ENCODE assay signal across 20 cellular contexts in genomic region chr22:40703174-40703573, GRCh38. TPM values are rescaled to one million over a fixed set of nuclear protein-coding genes. Genes with fewer than 3 reads are reported as not detected.
A peak's percentile ranks its signal among the peaks of the same experiment; 100 is the strongest.
DNase-seq lines count a peak whose midpoint lies in the region; ATAC-seq and TF ChIP-seq lines count a peak whose summit lies in the region.
"Had no signal": no experiment of that assay in that cellular context is flagged by ENCODE, and none has a peak within 500 bp of the region (broad histone marks: within the 10 kb centered on the region; RNA-seq: fewer than 3 reads in every experiment).

No MANE protein-coding gene starts in this region.

- no peak overlapping the region for H3K4ac ChIP-seq in IMR-90 (ENCODE audit: low read depth, low read length)

- POLR2A ChIA-PET in GM10248 (lab: Yijun Ruan, JAX) (interaction anchor here (0.8 kb wide), 1 partner anchor 157 kb away, joined by 3 read pairs; no protein-coding TSS in a partner anchor), IMR-90 (lab: Charles Lee; ENCODE audit: unreplicated experiment) (no interaction called here)

- H3K27ac ChIP-seq in IMR-90 (ENCODE audit: insufficient read depth, low read length): no peak overlapping the region
- H3K27ac ChIP-seq in SJSA1: peak overlapping the region; percentile 16; the same call in 1 of the 2 replicates
- H3K27ac ChIP-seq: gastroesophageal sphincter, HL-60, SJCRH30 had no signal

- no peak overlapping the region for H2BK15ac ChIP-seq in IMR-90 (ENCODE audit: low read depth, low read length)

- H3K4me1 ChIP-seq in IMR-90 (ENCODE audit: control insufficient read depth, insufficient read depth, low read length): no peaks in the 10 kb centered on the region
- peaks cover 15% of the 10 kb centered on the region for H3K4me1 ChIP-seq in SJSA1 (replicated peaks)
- H3K4me1 ChIP-seq: gastroesophageal sphincter had no signal

- no peaks in the 10 kb centered on the region for H3K27me3 ChIP-seq in IMR-90 (ENCODE audit: control insufficient read depth, insufficient read depth, low read length)
- no peaks in the 10 kb centered on the region for H3K27me3 ChIP-seq in SJSA1 (replicated peaks)
- H3K27me3 ChIP-seq: gastroesophageal sphincter, SJCRH30 had no signal

- TF ChIP-seq RAD21 in IMR-90 (IDR thresholded peaks at IDR 0.05; ENCODE audit: low read length): no peak

- TF ChIP-seq CTCF in GM10248 (IDR thresholded peaks at IDR 0.05; ENCODE audit: control extremely low read depth, extremely low read depth, low read depth, missing control alignments) (no peak), IMR-90 (conservative IDR thresholded peaks at IDR 0.05; ENCODE audit: low read depth, low read length) (no peak)

- no peak overlapping the region for H3K9ac ChIP-seq in IMR-90 (ENCODE audit: low read depth, low read length)

- in situ Hi-C loops in IMR-90 (cut with MboI; ENCODE audit: low sequenced_read_pairs): no loop called here

- H4K8ac ChIP-seq in IMR-90 (ENCODE audit: low read depth in 2 of 2, low read length in 2 of 2): no peak overlapping the region

- no peak overlapping the region for H4K91ac ChIP-seq in IMR-90 (ENCODE audit: insufficient read depth, low read depth, low read length)

- no TSS peak for BruUV-seq in IMR-90 (replicated peaks; lab: Mats Ljungman, UMichigan)

- intact Hi-C loops in IMR-90 (cut with micrococcal nuclease): no loop called here

- no peak overlapping the region for H2BK120ac ChIP-seq in IMR-90 (ENCODE audit: low read depth, low read length)

- dilution Hi-C loops in IMR-90 (cut with HindIII; ENCODE audit: low sequenced_read_pairs, unreplicated experiment): no loop called here

- DNase-seq in GM10248 (ENCODE audit: extremely low spot score) (peak; percentile 61), IMR-90 (no peak), SJSA1 (ENCODE audit: low read depth in 1 of 2, low spot score in 2 of 2) (no peak), kidney tubule cell (ENCODE audit: low spot score) (peak; percentile 26), NCI-H345 treated with DMSO at 0.1 percent for 48 hours (lab: John Stamatoyannopoulos, UW; ENCODE audit: unreplicated experiment) (no peak), dedifferentiated amniotic fluid mesenchymal stem cell (ENCODE audit: extremely low spot score) (no peak)
- DNase-seq: activated CD4-positive, alpha-beta T cell treated with anti-CD3 and anti-CD28 coated beads for 4 hours; activated naive CD4-positive, alpha-beta T cell treated with Interleukin-2 at 50 U/mL for 16 hours; CD8-positive, alpha-beta memory T cell; KBM-7; NCI-H1436 treated with DMSO at 0.1 percent for 48 hours; T1000 had no signal

- no peaks in the 10 kb centered on the region for H4K20me1 ChIP-seq in IMR-90 (ENCODE audit: insufficient read depth, low read length)

- no peak overlapping the region for H2BK5ac ChIP-seq in IMR-90 (ENCODE audit: low read depth, low read length, poor library complexity, severe bottlenecking)

- H2AK9ac ChIP-seq in IMR-90 (replicated peaks; ENCODE audit: low read depth, low read length, poor library complexity): no peak overlapping the region

- H3K14ac ChIP-seq in IMR-90 (replicated peaks; ENCODE audit: low read depth, low read length): 0 out of 2 replicates have a peak overlapping the region, but pooled peaks have one; percentile 14

- ATAC-seq in IMR-90 (ENCODE audit: low read depth) (no peak), HG03354 (IDR thresholded peaks at IDR 0.05; ENCODE audit: poor library complexity, severe bottlenecking, unreplicated experiment) (no peak), HG03460 (IDR thresholded peaks at IDR 0.05; ENCODE audit: unreplicated experiment) (no peak)
- ATAC-seq: gastroesophageal sphincter, sciatic nerve had no signal

- no CpG with 5 or more reads among the region's 1 CpG for WGBS in IMR-90 (ENCODE audit: extremely low coverage in 2 of 2, insufficient read length in 1 of 2), 2 experiments

- H2BK20ac ChIP-seq in IMR-90 (ENCODE audit: low read depth, low read length): no peak overlapping the region

- no peak overlapping the region for H3K4me3 ChIP-seq in IMR-90 (ENCODE audit: insufficient read depth, low read depth, low read length)
- no peak overlapping the region for H3K4me3 ChIP-seq in SJSA1
- H3K4me3 ChIP-seq: gastroesophageal sphincter, SJCRH30 had no signal

- no peak overlapping the region for H3K4me2 ChIP-seq in IMR-90 (ENCODE audit: low read depth, low read length)

- no peak overlapping the region for H3K18ac ChIP-seq in IMR-90 (ENCODE audit: low read depth, low read length)

- no peak overlapping the region for H2AK5ac ChIP-seq in IMR-90 (ENCODE audit: low read depth, low read length)

- no peaks in the 10 kb centered on the region for H3K79me1 ChIP-seq in IMR-90 (ENCODE audit: low read depth in 1 of 2, low read length in 2 of 2)

- H3K36me3 ChIP-seq in IMR-90 (ENCODE audit: control insufficient read depth, insufficient read depth, low read length): no peaks in the 10 kb centered on the region
- no peaks in the 10 kb centered on the region for H3K36me3 ChIP-seq in SJSA1
- H3K36me3 ChIP-seq: gastroesophageal sphincter, SJCRH30 had no signal

- no peak for TF ChIP-seq POLR2A in IMR-90 (IDR thresholded peaks at IDR 0.05; ENCODE audit: low read depth, low read length)

- CTCF ChIA-PET in GM10248 (lab: Yijun Ruan, JAX): no interaction called here
- CTCF ChIA-PET in IMR-90 (lab: Yijun Ruan, JAX): no interaction called here

- H3K9me3 ChIP-seq in IMR-90 (ENCODE audit: control insufficient read depth, insufficient read depth, low read length) (peaks cover 3% of the 10 kb centered on the region; the same call in 1 of the 2 replicates), SJSA1 (replicated peaks) (peaks cover 10% of the 10 kb centered on the region)
- H3K9me3 ChIP-seq: gastroesophageal sphincter, SJCRH30 had no signal

- H3K9me1 ChIP-seq in IMR-90 (ENCODE audit: insufficient read depth, low read length): no peaks in the 10 kb centered on the region

- H2AFZ ChIP-seq in IMR-90 (replicated peaks; ENCODE audit: low read length, poor library complexity): peak overlapping the region; percentile 2

- H4K5ac ChIP-seq in IMR-90 (ENCODE audit: low read depth, low read length): no peak overlapping the region

- H3K23ac ChIP-seq in IMR-90 (ENCODE audit: low read depth, low read length): no peak overlapping the region

- H3K56ac ChIP-seq in IMR-90 (ENCODE audit: extremely low read depth, insufficient read depth, low read length): no peak overlapping the region

TF ChIP-seq in IMR-90, 13 proteins besides CTCF, POLR2A, EP300 and RAD21:
- TF ChIP-seq BHLHE40 (IDR thresholded peaks at IDR 0.05; ENCODE audit: low read depth, low read length) (no peak), CEBPB (IDR thresholded peaks at IDR 0.05; ENCODE audit: low read depth, low read length) (no peak), USF2 (IDR thresholded peaks at IDR 0.05; ENCODE audit: low read depth, low read length) (peak; percentile 20; the same call in 1 of the 2 replicates), RFX5 (IDR thresholded peaks at IDR 0.05; ENCODE audit: low read depth, low read length) (no peak)

RNA-seq across cellular contexts. Expression of gene MCHR1, which starts 23.9 kb away (rescaled TPM):
- 1.4 and 1.7 TPM in 2 replicates for total RNA-seq in IMR-90 (2012; rRNA removed)
- 3.2 and 3.5 TPM in 2 replicates for polyA plus RNA-seq in IMR-90 (2012; rRNA removed)
- 0.79 and 4.5 TPM in 2 replicates for polyA plus RNA-seq in IMR-90 (2012; cell fraction: cytosol; rRNA removed)
- polyA plus RNA-seq in IMR-90 (2012; cell fraction: nucleus; rRNA removed; ENCODE audit: low replicate concordance): 2.0 TPM in 2 replicates
- not detected in 2 replicates for total RNA-seq in SJSA1 (2014; rRNA removed; shearing (Covaris generic))
- total RNA-seq: CD8-positive, alpha-beta memory T cell; NCI-H460; osteoblast had no signal
- polyA plus RNA-seq: CD8-positive, alpha-beta memory T cell had no signal

Comparison
In these comparisons a context has a peak if more than half of its experiments do, and no peak if none do; other contexts are left out.
1. DNase-seq: peak in GM10248 (single experiment) and kidney tubule cell (single experiment); none in IMR-90 (single experiment), SJSA1 (0 of 2), NCI-H345 treated with DMSO at 0.1 percent for 48 hours (single experiment) and dedifferentiated amniotic fluid mesenchymal stem cell (single experiment).